ENCODE assay signal across 12 cellular contexts in genomic region chr3:9088431-9089353, GRCh38.
A peak's percentile ranks its signal among the peaks of the same experiment; 100 is the strongest.
DNase-seq lines count a peak whose midpoint lies in the region; ATAC-seq, FAIRE-seq and TF ChIP-seq lines count a peak whose summit lies in the region.
"Had no signal": no experiment of that assay in that cellular context is flagged by ENCODE, and none has a peak within 500 bp of the region (broad histone marks: within the 10 kb centered on the region; RNA-seq: fewer than 3 reads in every experiment).

No MANE protein-coding gene starts in this region.

- peak; percentile 52 for ATAC-seq in left ventricle myocardium superior
- no peak for ATAC-seq in activated CD8-positive, alpha-beta memory T cell treated with anti-CD3 and anti-CD28 coated beads, Interleukin-2, amount 10 ng/mL, durations not matched to agents 7 days and 5 days
- ATAC-seq in HG02610 (IDR thresholded peaks at IDR 0.05; ENCODE audit: unreplicated experiment), result no peak

- H3K27ac Mint-ChIP-seq in astrocyte (ENCODE audit: unreplicated experiment), result no peak overlapping the region
- no peak overlapping the region for H3K27ac Mint-ChIP-seq in activated CD8-positive, alpha-beta memory T cell treated with anti-CD3 and anti-CD28 coated beads, Interleukin-2, amount 10 ng/mL, durations not matched to agents 7 days and 5 days
- H3K27ac Mint-ChIP-seq: activated T-cell treated with anti-CD3 and anti-CD28 coated beads, Interleukin-2, amount 50 U/mL, for 24 hours; stimulated activated naive CD8-positive, alpha-beta T cell treated with anti-CD3 and anti-CD28 coated beads, Interleukin-15, Interleukin-2, amounts not matched to agents 100 ng/mL and 50 ng/mL, for 24 hours; T-helper 2 cell treated with Interferon-gamma antibody and Interleukin-4, amounts not matched to agents 5 μg/mL and 100 μg/mL, for 36 hours had no signal

- no peak for TF ChIP-seq POLR2A in stomach (IDR thresholded peaks at IDR 0.05)

- H4K20me1 ChIP-seq in astrocyte (ENCODE audit: insufficient read depth, low read length), result no peaks in the 10 kb centered on the region

- no peaks in the 10 kb centered on the region for H3K79me2 ChIP-seq in astrocyte (ENCODE audit: insufficient read depth, low read length)

- no peaks in the 10 kb centered on the region for H3K4me1 Mint-ChIP-seq in astrocyte (ENCODE audit: low read depth, unreplicated experiment)
- no peaks in the 10 kb centered on the region for H3K4me1 Mint-ChIP-seq in activated CD8-positive, alpha-beta memory T cell treated with anti-CD3 and anti-CD28 coated beads, Interleukin-2, amount 10 ng/mL, durations not matched to agents 7 days and 5 days

- peak overlapping the region; percentile 73 for H3K4me2 ChIP-seq in astrocyte (ENCODE audit: low read length)

- H3K4me1 ChIP-seq in astrocyte (ENCODE audit: insufficient read depth, low read length) (peaks cover 6% of the 10 kb centered on the region), stomach (peaks cover 14 to 27% (median 25%) of the 10 kb centered on the region in 4 donors)

- no peak overlapping the region for H3K4me3 Mint-ChIP-seq in astrocyte (ENCODE audit: unreplicated experiment)
- H3K4me3 Mint-ChIP-seq in activated CD8-positive, alpha-beta memory T cell treated with anti-CD3 and anti-CD28 coated beads, Interleukin-2, amount 10 ng/mL, durations not matched to agents 7 days and 5 days, result no peak overlapping the region
- H3K4me3 Mint-ChIP-seq: activated T-cell treated with anti-CD3 and anti-CD28 coated beads, Interleukin-2, amount 50 U/mL, for 24 hours; stimulated activated naive CD8-positive, alpha-beta T cell treated with anti-CD3 and anti-CD28 coated beads, Interleukin-15, Interleukin-2, amounts not matched to agents 100 ng/mL and 50 ng/mL, for 24 hours; T-helper 2 cell treated with Interferon-gamma antibody and Interleukin-4, amounts not matched to agents 5 μg/mL and 100 μg/mL, for 36 hours had no signal

- peak overlapping the region; percentile 21 for H3K9ac ChIP-seq in astrocyte (ENCODE audit: low read length)

- peaks cover 1% of the 10 kb centered on the region for H3K9me3 Mint-ChIP-seq in astrocyte (ENCODE audit: unreplicated experiment)
- H3K9me3 Mint-ChIP-seq in activated CD8-positive, alpha-beta memory T cell treated with anti-CD3 and anti-CD28 coated beads, Interleukin-2, amount 10 ng/mL, durations not matched to agents 7 days and 5 days (ENCODE audit: low read depth), result no peaks in the 10 kb centered on the region
- H3K9me3 Mint-ChIP-seq: activated T-cell treated with anti-CD3 and anti-CD28 coated beads, Interleukin-2, amount 50 U/mL, for 24 hours; stimulated activated naive CD8-positive, alpha-beta T cell treated with anti-CD3 and anti-CD28 coated beads, Interleukin-15, Interleukin-2, amounts not matched to agents 100 ng/mL and 50 ng/mL, for 24 hours; T-helper 2 cell treated with Interferon-gamma antibody and Interleukin-4, amounts not matched to agents 5 μg/mL and 100 μg/mL, for 36 hours had no signal

- peaks cover 21% of the 10 kb centered on the region for H3K27me3 Mint-ChIP-seq in astrocyte (ENCODE audit: low read depth, unreplicated experiment)
- H3K27me3 Mint-ChIP-seq in activated CD8-positive, alpha-beta memory T cell treated with anti-CD3 and anti-CD28 coated beads, Interleukin-2, amount 10 ng/mL, durations not matched to agents 7 days and 5 days, result peaks cover 9% of the 10 kb centered on the region
- H3K27me3 Mint-ChIP-seq: activated T-cell treated with anti-CD3 and anti-CD28 coated beads, Interleukin-2, amount 50 U/mL, for 24 hours; stimulated activated naive CD8-positive, alpha-beta T cell treated with anti-CD3 and anti-CD28 coated beads, Interleukin-15, Interleukin-2, amounts not matched to agents 100 ng/mL and 50 ng/mL, for 24 hours had no signal

- H3K9me3 ChIP-seq in astrocyte (ENCODE audit: insufficient read depth, low read depth, low read length) (no peaks in the 10 kb centered on the region), stomach (no peaks in the 10 kb centered on the region)

- CTCF ChIA-PET in activated CD8-positive, alpha-beta memory T cell treated with anti-CD3 and anti-CD28 coated beads, Interleukin-2, amount 10 ng/mL, durations not matched to agents 7 days and 5 days (lab: Charles Lee), result no interaction called here

- H3K27ac ChIP-seq in HL-60 (replicated peaks) (peak overlapping the region; percentile 34), astrocyte (ENCODE audit: low read depth, low read length) (no peak overlapping the region), stomach (peak overlapping the region; percentile 55 to 73 (median 66))

- no peaks in the 10 kb centered on the region for H3K27me3 ChIP-seq in HL-60 (ENCODE audit: insufficient read depth, poor library complexity, severe bottlenecking)
- H3K27me3 ChIP-seq in astrocyte (ENCODE audit: insufficient read depth, low read length), result peaks cover 8% of the 10 kb centered on the region
- H3K27me3 ChIP-seq in stomach, result no peaks in the 10 kb centered on the region

- H3K4me3 ChIP-seq in HL-60 (replicated peaks; ENCODE audit: insufficient read depth, low read length), result no peak overlapping the region
- no peak overlapping the region for H3K4me3 ChIP-seq in astrocyte (ENCODE audit: insufficient read depth, low read depth, low read length)
- no peak overlapping the region for H3K4me3 ChIP-seq in stomach

- FAIRE-seq in astrocyte (lab: Jason Lieb, UNC), result no peak
- FAIRE-seq: G401.6 had no signal

- DNase-seq in HL-60 (ENCODE audit: low read depth in 1 of 2, low spot score in 1 of 2) (no peak), astrocyte (ENCODE audit: low read depth) (peak; percentile 39), left ventricle myocardium superior (no peak), stomach (peak; percentile 75), ecto neural progenitor cell (ENCODE audit: low spot score) (no peak), NCI-H187 (lab: John Stamatoyannopoulos, UW) (no peak)
- no peak for DNase-seq in activated CD8-positive, alpha-beta memory T cell treated with anti-CD3 and anti-CD28 coated beads, Interleukin-2, amount 10 ng/mL, durations not matched to agents 7 days and 5 days
- DNase-seq: activated T-cell treated with anti-CD3 and anti-CD28 coated beads, Interleukin-2, amount 50 U/mL, for 24 hours had no signal

- no peak for TF ChIP-seq EP300 in stomach (IDR thresholded peaks at IDR 0.05)

- H2AFZ ChIP-seq in astrocyte (ENCODE audit: low read depth, low read length), result no peak overlapping the region

- H3K36me3 Mint-ChIP-seq in astrocyte (ENCODE audit: low read depth, unreplicated experiment), result no peaks in the 10 kb centered on the region
- no peaks in the 10 kb centered on the region for H3K36me3 Mint-ChIP-seq in activated CD8-positive, alpha-beta memory T cell treated with anti-CD3 and anti-CD28 coated beads, Interleukin-2, amount 10 ng/mL, durations not matched to agents 7 days and 5 days

- intact Hi-C loops in left ventricle myocardium superior (cut with micrococcal nuclease) (no loop called here), stomach (cut with DNase I; ENCODE audit: low total_unique reads) (no loop called here)

- TF ChIP-seq CTCF in HL-60 (IDR thresholded peaks at IDR 0.05; ENCODE audit: insufficient read depth, low read length) (no peak), astrocyte (IDR thresholded peaks at IDR 0.05; ENCODE audit: insufficient read depth, low read depth, low read length) (no peak), stomach (IDR thresholded peaks at IDR 0.05) (no peak)

- 24 to 51% (median 30%) methylated on average over 12 of the region's 12 CpGs for WGBS in stomach, 5 donors

- H3K36me3 ChIP-seq in astrocyte (ENCODE audit: insufficient read depth, low read length), result no peaks in the 10 kb centered on the region
- no peaks in the 10 kb centered on the region for H3K36me3 ChIP-seq in stomach

Comparison
In these comparisons a context has a peak if more than half of its experiments do, and no peak if none do; other contexts are left out.
1. DNase-seq: peak in astrocyte (single experiment) and stomach (single experiment); none in HL-60 (0 of 2), left ventricle myocardium superior (single experiment), ecto neural progenitor cell (single experiment), activated CD8-positive, alpha-beta memory T cell treated with anti-CD3 and anti-CD28 coated beads, Interleukin-2, amount 10 ng/mL, durations not matched to agents 7 days and 5 days (single experiment) and NCI-H187 (0 of 2).